In genomic region chr6:21754891-21755290, GRCh38 we compare ENCODE assay signal across 13 cellular contexts.
A peak's percentile ranks its signal among the peaks of the same experiment; 100 is the strongest.
DNase-seq lines count a peak whose midpoint lies in the region; ATAC-seq and TF ChIP-seq lines count a peak whose summit lies in the region.
"Had no signal": no experiment of that assay in that cellular context is flagged by ENCODE, and none has a peak within 500 bp of the region (broad histone marks: within the 10 kb centered on the region; RNA-seq: fewer than 3 reads in every experiment).

No MANE protein-coding gene starts in this region.

- no peaks in the 10 kb centered on the region for H3K36me3 ChIP-seq in PC-9 (ENCODE audit: low read depth)
- H3K36me3 ChIP-seq in fibroblast of lung (ENCODE audit: control insufficient read depth, insufficient read depth, low read length): no peaks in the 10 kb centered on the region
- no peaks in the 10 kb centered on the region for H3K36me3 ChIP-seq in smooth muscle cell (ENCODE audit: low read depth)
- H3K36me3 ChIP-seq in prostate gland: no peaks in the 10 kb centered on the region

- no peaks in the 10 kb centered on the region for H4K20me1 ChIP-seq in PC-9 (ENCODE audit: insufficient read depth)
- no peaks in the 10 kb centered on the region for H4K20me1 ChIP-seq in fibroblast of lung (ENCODE audit: control insufficient read depth, extremely low read depth, insufficient read depth, low read length)
- peaks cover 16% of the 10 kb centered on the region for H4K20me1 ChIP-seq in smooth muscle cell (ENCODE audit: low read depth)

- H3F3A ChIP-seq in PC-9 (ENCODE audit: insufficient read depth, low read depth) (peaks cover 29% of the 10 kb centered on the region; the same call in 1 of the 2 replicates), smooth muscle cell (ENCODE audit: low read depth) (peaks cover 13% of the 10 kb centered on the region)

- H3K27ac ChIP-seq in PC-9 (peak overlapping the region; percentile 73), fibroblast of lung (ENCODE audit: insufficient read depth, low read length) (no peak overlapping the region), smooth muscle cell (ENCODE audit: low read depth) (peak overlapping the region; percentile 74), prostate gland (peak overlapping the region in 1 of 2 donors; percentile 12)

- H3K9ac ChIP-seq in fibroblast of lung (ENCODE audit: insufficient read depth, low read length) (no peak overlapping the region), smooth muscle cell (ENCODE audit: low read depth) (no peak overlapping the region)

- intact Hi-C loops in PC-9 (cut with micrococcal nuclease; ENCODE audit: unreplicated experiment) (loop anchor here (5.0 kb wide), 1 partner anchor 158 kb away; no protein-coding TSS in a partner anchor), prostate gland (cut with DNase I) (loop anchor here (5.0 kb wide), 1 partner anchor 88 kb away; no protein-coding TSS in a partner anchor)

- H3K9me2 ChIP-seq in PC-9 (ENCODE audit: insufficient read depth): no peaks in the 10 kb centered on the region

- POLR2A ChIA-PET in PC-9 (lab: Charles Lee; ENCODE audit: unreplicated experiment): no interaction called here

- H3K4me2 ChIP-seq in PC-9: peak overlapping the region; percentile 61
- H3K4me2 ChIP-seq in fibroblast of lung (ENCODE audit: extremely low read depth, insufficient read depth, low read length): no peak overlapping the region
- no peak overlapping the region for H3K4me2 ChIP-seq in smooth muscle cell

- H3K9me3 ChIP-seq in PC-9 (ENCODE audit: insufficient read depth, low read depth) (no peaks in the 10 kb centered on the region), fibroblast of lung (ENCODE audit: control insufficient read depth, insufficient read depth, low read depth, low read length) (no peaks in the 10 kb centered on the region), smooth muscle cell (replicated peaks; ENCODE audit: low read depth) (no peaks in the 10 kb centered on the region), prostate gland (no peaks in the 10 kb centered on the region)

- TF ChIP-seq POLR2A in prostate gland (IDR thresholded peaks at IDR 0.05): no peak

- DNase-seq in PC-9: peak; percentile 66 to 91
- DNase-seq in fibroblast of lung (ENCODE audit: low read depth in 2 of 2): peak; percentile 75 to 88
- DNase-seq in smooth muscle cell (lab: John Stamatoyannopoulos, UW; ENCODE audit: unreplicated experiment): no peak
- DNase-seq in activated CD4-positive, CD25-positive, alpha-beta regulatory T cell treated with anti-CD3 and anti-CD28 coated beads, Interleukin-2, amount 50 U/mL, for 72 hours: no peak
- DNase-seq in prostate gland (ENCODE audit: low spot score): no peak
- DNase-seq in NCI-H345 treated with DMSO at 0.1 percent for 48 hours (lab: John Stamatoyannopoulos, UW; ENCODE audit: unreplicated experiment): no peak
- DNase-seq: activated CD8-positive, alpha-beta memory T cell treated with anti-CD3 and anti-CD28 coated beads, Interleukin-2, amount 50 U/mL, for 48 hours; amygdala; NCI-H2029; small intestine had no signal

- no TSS peak for BruUV-seq in PC-9 (replicated peaks; lab: Mats Ljungman, UMichigan)

- H2AFZ ChIP-seq in PC-9: no peak overlapping the region
- no peak overlapping the region for H2AFZ ChIP-seq in fibroblast of lung (ENCODE audit: low read length)
- H2AFZ ChIP-seq in smooth muscle cell (ENCODE audit: low read depth): no peak overlapping the region

- CTCF ChIA-PET in PC-9 (lab: Charles Lee): no interaction called here

- H3K4me3 ChIP-seq in PC-9 (peak overlapping the region; percentile 13; the same call in 1 of the 2 replicates), fibroblast of lung (replicated peaks in 1 of 4; ENCODE audit: control extremely low read depth in 1 of 4, insufficient read depth in 1 of 4, low read depth in 3 of 4, low read length in 4 of 4) (peak overlapping the region in 1 of 4 experiments; percentile 12), smooth muscle cell (no peak overlapping the region), prostate gland (no peak overlapping the region)

- WGBS in smooth muscle cell (ENCODE audit: low lambda C conversion rate): 50% methylated on average over 5 of the region's 5 CpGs
- 53% methylated on average over 5 of the region's 5 CpGs for WGBS in prostate gland

- H3K27me3 ChIP-seq in PC-9 (ENCODE audit: insufficient read depth, low read depth) (no peaks in the 10 kb centered on the region), fibroblast of lung (ENCODE audit: control insufficient read depth, insufficient read depth, low read length) (no peaks in the 10 kb centered on the region), smooth muscle cell (ENCODE audit: low read depth) (no peaks in the 10 kb centered on the region), prostate gland (replicated peaks; ENCODE audit: insufficient read depth) (no peaks in the 10 kb centered on the region)

- H3K79me2 ChIP-seq in PC-9 (ENCODE audit: low read depth) (no peaks in the 10 kb centered on the region), fibroblast of lung (ENCODE audit: control insufficient read depth, insufficient read depth, low read length) (no peaks in the 10 kb centered on the region), smooth muscle cell (ENCODE audit: low read depth) (no peaks in the 10 kb centered on the region)

- TF ChIP-seq CTCF in PC-9 (conservative IDR thresholded peaks at IDR 0.05) (no peak), fibroblast of lung (conservative IDR thresholded peaks at IDR 0.05 in 1 of 2, IDR thresholded peaks at IDR 0.05 in 1 of 2; ENCODE audit: low read depth in 1 of 2, low read length in 2 of 2) (no peak), smooth muscle cell (IDR thresholded peaks at IDR 0.05; ENCODE audit: borderline replicate concordance, insufficient read depth, poor library complexity, severe bottlenecking) (no peak), prostate gland (IDR thresholded peaks at IDR 0.05) (no peak)

- H3K4me1 ChIP-seq in PC-9 (replicated peaks; ENCODE audit: insufficient read depth): peaks cover 53% of the 10 kb centered on the region
- H3K4me1 ChIP-seq in fibroblast of lung (ENCODE audit: control insufficient read depth, extremely low read depth, insufficient read depth, low read length): peaks cover 7% of the 10 kb centered on the region
- H3K4me1 ChIP-seq in smooth muscle cell (ENCODE audit: low read depth): peaks cover 38% of the 10 kb centered on the region
- no peaks in the 10 kb centered on the region for H3K4me1 ChIP-seq in prostate gland (replicated peaks)

- ATAC-seq in GM21381 (IDR thresholded peaks at IDR 0.05; ENCODE audit: unreplicated experiment): peak; percentile 61
- ATAC-seq in HG03439 (IDR thresholded peaks at IDR 0.05; ENCODE audit: unreplicated experiment): no peak
- ATAC-seq: HepG2 had no signal

Comparison
In these comparisons a context has a peak if more than half of its experiments do, and no peak if none do; other contexts are left out.
1. DNase-seq: peak in PC-9 (2 of 2) and fibroblast of lung (2 of 2); none in smooth muscle cell (single experiment), activated CD4-positive, CD25-positive, alpha-beta regulatory T cell treated with anti-CD3 and anti-CD28 coated beads, Interleukin-2, amount 50 U/mL, for 72 hours (single experiment), prostate gland (single experiment) and NCI-H345 treated with DMSO at 0.1 percent for 48 hours (single experiment).